In the genomic region with DNA sequence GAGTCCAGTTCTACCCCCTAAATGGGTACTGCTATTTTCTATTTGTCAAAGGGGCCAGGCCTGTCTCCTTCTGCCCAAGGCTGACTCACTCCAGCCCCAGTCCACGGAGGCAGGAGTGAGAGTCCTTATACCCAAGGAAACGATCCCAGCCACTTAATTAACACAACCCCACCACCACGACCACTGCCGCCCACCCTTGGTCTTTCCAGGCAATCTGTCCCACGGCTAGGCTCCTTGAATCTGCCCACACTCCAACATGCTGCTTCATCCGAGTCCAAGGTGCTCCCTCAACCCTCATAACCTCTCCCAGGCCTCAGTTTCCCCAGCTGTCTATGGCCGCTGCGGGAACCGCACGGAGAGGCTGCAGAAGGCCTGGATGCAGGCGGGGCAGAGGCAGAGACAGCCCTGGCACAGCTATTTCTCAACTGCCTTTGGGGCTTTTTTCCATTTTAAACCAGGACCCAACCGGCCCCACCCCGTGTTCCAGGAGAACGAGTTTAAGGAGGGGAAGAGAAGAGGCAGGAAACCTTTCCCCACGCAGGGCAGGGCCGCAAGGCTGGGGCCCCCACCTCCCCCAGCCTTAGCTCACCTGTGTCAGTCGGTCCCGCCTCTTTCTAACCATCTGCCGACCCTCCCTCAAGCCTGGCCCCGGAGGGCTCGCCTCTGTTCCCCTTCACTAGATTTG, we compare ENCODE assay signal across 8 cellular contexts. TPM values are rescaled to one million over a fixed set of nuclear protein-coding genes. Genes with fewer than 3 reads are reported as not detected.
DNase-seq lines count a peak whose midpoint lies in the region; ATAC-seq and TF ChIP-seq lines count a peak whose summit lies in the region.

No MANE protein-coding gene starts in this region.

- H3K9me3 ChIP-seq in RWPE2 (ENCODE audit: severe bottlenecking) (no peaks in the 10 kb centered on the region), parathyroid adenoma (ENCODE audit: control insufficient read depth, low read length) (no peaks in the 10 kb centered on the region)

- H3K27ac ChIP-seq in RWPE2 (ENCODE audit: poor library complexity, severe bottlenecking), result peak overlapping the region; percentile 42
- H3K27ac ChIP-seq in parathyroid adenoma, result peak overlapping the region; percentile 74

- no peaks in the 10 kb centered on the region for H3K4me1 Mint-ChIP-seq in Calu3 (ENCODE audit: low read depth, unreplicated experiment)

- no peaks in the 10 kb centered on the region for H3K9me3 Mint-ChIP-seq in Calu3 (ENCODE audit: low read depth, unreplicated experiment)

- H3K36me3 Mint-ChIP-seq in Calu3 (ENCODE audit: insufficient read depth, unreplicated experiment), result peaks cover 20% of the 10 kb centered on the region

- H3K9ac ChIP-seq in parathyroid adenoma, result no peak overlapping the region

- no peaks in the 10 kb centered on the region for H3K27me3 Mint-ChIP-seq in Calu3 (ENCODE audit: unreplicated experiment)

- intact Hi-C loops in Calu3 (cut with micrococcal nuclease; ENCODE audit: unreplicated experiment), result no loop called here

- H2AFZ ChIP-seq in parathyroid adenoma, result peak overlapping the region; percentile 94

- DNase-seq in Calu3 (no peak), RWPE2 (ENCODE audit: low spot score) (no peak), fibroblast of villous mesenchyme (ENCODE audit: low read depth) (peak; percentile 29), HCEC 1CT (no peak), Ammon's horn (ENCODE audit: low spot score) (no peak)

- CTCF ChIA-PET in Calu3 (lab: Charles Lee), result interaction anchor here (0.6 kb wide), 1 partner anchor 167 kb away, joined by 4 read pairs; no protein-coding TSS in a partner anchor

- peak overlapping the region; percentile 72 for H3K4me3 Mint-ChIP-seq in Calu3 (ENCODE audit: low read depth, unreplicated experiment)

- H3K4me1 ChIP-seq in RWPE2 (ENCODE audit: insufficient read depth, poor library complexity, severe bottlenecking) (no peaks in the 10 kb centered on the region), parathyroid adenoma (peaks cover 9% of the 10 kb centered on the region)

- no TSS peak for BruUV-seq in Calu3 (replicated peaks; lab: Mats Ljungman, UMichigan)

- H3K27ac Mint-ChIP-seq in Calu3 (ENCODE audit: unreplicated experiment), result no peak overlapping the region

- no peaks in the 10 kb centered on the region for H3K27me3 ChIP-seq in RWPE2 (ENCODE audit: insufficient read depth, poor library complexity, severe bottlenecking)
- no peaks in the 10 kb centered on the region for H3K27me3 ChIP-seq in parathyroid adenoma (ENCODE audit: control insufficient read depth, insufficient read depth, low read length)

- peak overlapping the region; percentile 94 for H3K4me2 ChIP-seq in parathyroid adenoma (ENCODE audit: low read length)

- H3K36me3 ChIP-seq in RWPE2 (ENCODE audit: low read depth), result peaks cover 34% of the 10 kb centered on the region
- no peaks in the 10 kb centered on the region for H3K36me3 ChIP-seq in parathyroid adenoma (ENCODE audit: control insufficient read depth, insufficient read depth, low read length)

- ATAC-seq in RWPE2 (ENCODE audit: low read depth), result peak; percentile 53
- ATAC-seq in GM18909 (IDR thresholded peaks at IDR 0.05; ENCODE audit: poor library complexity, unreplicated experiment), result no peak
- ATAC-seq in HG03175 (IDR thresholded peaks at IDR 0.05; ENCODE audit: unreplicated experiment), result no peak

- H3K4me3 ChIP-seq in RWPE2 (ENCODE audit: severe bottlenecking) (peak overlapping the region; percentile 63), fibroblast of villous mesenchyme (ENCODE audit: low read depth, low read length) (peak overlapping the region; percentile 78), parathyroid adenoma (ENCODE audit: low read depth, low read length) (peak overlapping the region; percentile 66)

- no peak for TF ChIP-seq CTCF in Calu3 (IDR thresholded peaks at IDR 0.05; ENCODE audit: unreplicated experiment)
- TF ChIP-seq CTCF in RWPE2 (IDR thresholded peaks at IDR 0.05; ENCODE audit: poor library complexity, severe bottlenecking), result no peak
- TF ChIP-seq CTCF in fibroblast of villous mesenchyme (IDR thresholded peaks at IDR 0.05; ENCODE audit: insufficient read depth, low read depth, low read length), result no peak
- no peak for TF ChIP-seq CTCF in parathyroid adenoma (IDR thresholded peaks at IDR 0.05)

- H3K79me2 ChIP-seq in parathyroid adenoma, result peaks cover 4% of the 10 kb centered on the region

RNA-seq across cellular contexts. Expression of gene RAB3D, which starts 0.7 kb away (rescaled TPM):
- total RNA-seq in Calu3 (2022), result 7.1 and 10.0 TPM in 2 replicates
- total RNA-seq in fibroblast of villous mesenchyme, result 8.7 and 9.1 TPM in 2 replicates

RNA-seq across cellular contexts. Expression of gene TMEM205, which starts 7.4 kb away (rescaled TPM):
- total RNA-seq in Calu3 (2022) (82.0 and 94.4 TPM in 2 replicates), fibroblast of villous mesenchyme (96.7 and 121 TPM in 2 replicates)

RNA-seq across cellular contexts. Expression of gene CCDC159, which starts 7.6 kb away (rescaled TPM):
- total RNA-seq in Calu3 (2022), result 11.8 and 13.2 TPM in 2 replicates
- 6.0 and 6.4 TPM in 2 replicates for total RNA-seq in fibroblast of villous mesenchyme

RNA-seq across cellular contexts. Expression of gene PLPPR2, which starts 16.5 kb away (rescaled TPM):
- total RNA-seq in Calu3 (2022) (7.8 and 8.2 TPM in 2 replicates), fibroblast of villous mesenchyme (16.8 and 20.6 TPM in 2 replicates)

RNA-seq across cellular contexts. Expression of gene SWSAP1, which starts 35.8 kb away (rescaled TPM):
- total RNA-seq in Calu3 (2022) (1.7 and 2.0 TPM in 2 replicates), fibroblast of villous mesenchyme (0.86 and 1.3 TPM in 2 replicates)
